In genomic region chr21:33947451-33948095, GRCh38 we compare ENCODE assay signal across 8 cellular contexts. TPM values are rescaled to one million over a fixed set of nuclear protein-coding genes. Genes with fewer than 3 reads are reported as not detected.
DNase-seq lines count a peak whose midpoint lies in the region; ATAC-seq and TF ChIP-seq lines count a peak whose summit lies in the region.

No MANE protein-coding gene starts in this region.

- intact Hi-C loops in lower leg skin (cut with DNase I; ENCODE audit: low total_unique reads): no loop called here

- peak; percentile 50 for ATAC-seq in HG03045 (IDR thresholded peaks at IDR 0.05; ENCODE audit: unreplicated experiment)

- H3K9me3 Mint-ChIP-seq in activated CD4-positive, alpha-beta T cell treated with anti-CD3 and anti-CD28 coated beads, Interleukin-2, amount 10 ng/mL, durations not matched to agents 7 days and 5 days: peaks cover 13% of the 10 kb centered on the region

- peak overlapping the region; percentile 99 for H3K27ac Mint-ChIP-seq in activated CD4-positive, alpha-beta T cell treated with anti-CD3 and anti-CD28 coated beads, Interleukin-2, amount 10 ng/mL, durations not matched to agents 7 days and 5 days

- TF ChIP-seq POLR2A in lower leg skin (IDR thresholded peaks at IDR 0.05): no peak

- CTCF ChIA-PET in activated CD4-positive, alpha-beta T cell treated with anti-CD3 and anti-CD28 coated beads, Interleukin-2, amount 10 ng/mL, durations not matched to agents 7 days and 5 days (lab: Charles Lee): interaction anchor here (0.5 to 5.2 kb wide), 7 partner anchors 12 to 189 kb away, joined by 3 to 78 read pairs (median 6); partner anchors contain the start of genes MRPS6 and SLC5A3

- no peaks in the 10 kb centered on the region for H3K27me3 Mint-ChIP-seq in activated CD4-positive, alpha-beta T cell treated with anti-CD3 and anti-CD28 coated beads, Interleukin-2, amount 10 ng/mL, durations not matched to agents 7 days and 5 days

- DNase-seq in NCI-H146 (lab: John Stamatoyannopoulos, UW) (peak; percentile 12), NCI-H146 treated with DMSO at 0.1 percent for 48 hours (lab: John Stamatoyannopoulos, UW; ENCODE audit: unreplicated experiment) (no peak), NCI-H226 (peak; percentile 97), dedifferentiated amniotic fluid mesenchymal stem cell (ENCODE audit: extremely low spot score) (peak; percentile 97), lower leg skin (ENCODE audit: low spot score in 2 of 2) (peak; percentile 93 to 96)
- peak; percentile 91 for DNase-seq in activated CD4-positive, alpha-beta T cell treated with anti-CD3 and anti-CD28 coated beads, Interleukin-2, amount 10 ng/mL, durations not matched to agents 7 days and 5 days
- DNase-seq in stimulated activated CD4-positive, alpha-beta T cell treated with anti-CD3 and anti-CD28 coated beads, TNF-alpha, amount 100 ng/mL, for 4 hours (ENCODE audit: low read depth in 3 of 3): peak; percentile 54 to 76 (median 73)

- H3K4me1 Mint-ChIP-seq in activated CD4-positive, alpha-beta T cell treated with anti-CD3 and anti-CD28 coated beads, Interleukin-2, amount 10 ng/mL, durations not matched to agents 7 days and 5 days: peaks cover 78% of the 10 kb centered on the region

- 11 to 18% methylated on average over 9 of the region's 9 CpGs for WGBS in lower leg skin, 2 donors

- POLR2A ChIA-PET in activated CD4-positive, alpha-beta T cell treated with anti-CD3 and anti-CD28 coated beads, Interleukin-2, amount 10 ng/mL, durations not matched to agents 7 days and 5 days (lab: Charles Lee): interaction anchor here (3.7 kb wide), 1 partner anchor 15 kb away, joined by 28 read pairs; no protein-coding TSS in a partner anchor

- no peak for TF ChIP-seq CTCF in lower leg skin (IDR thresholded peaks at IDR 0.05)

- no peak overlapping the region for H3K4me3 ChIP-seq in lower leg skin (ENCODE audit: low read depth, poor library complexity, severe bottlenecking)

- peak overlapping the region; percentile 62 for H3K4me3 Mint-ChIP-seq in activated CD4-positive, alpha-beta T cell treated with anti-CD3 and anti-CD28 coated beads, Interleukin-2, amount 10 ng/mL, durations not matched to agents 7 days and 5 days

- peaks cover 69% of the 10 kb centered on the region for H3K36me3 Mint-ChIP-seq in activated CD4-positive, alpha-beta T cell treated with anti-CD3 and anti-CD28 coated beads, Interleukin-2, amount 10 ng/mL, durations not matched to agents 7 days and 5 days (ENCODE audit: low read depth)

RNA-seq across cellular contexts. Expression of gene ATP5PO, which starts 32.0 kb away (rescaled TPM):
- 100 to 1,000 TPM; 190 to 201 TPM for total RNA-seq in activated CD4-positive, alpha-beta T cell treated with anti-CD3 and anti-CD28 coated beads, Interleukin-2, amount 10 ng/mL, durations not matched to agents 7 days and 5 days
- total RNA-seq in lower leg skin: 100 to 1,000 TPM; 115 to 162 (median 139) TPM
